Comparison of ENCODE assay signal across 1 cellular context in the genomic region with DNA sequence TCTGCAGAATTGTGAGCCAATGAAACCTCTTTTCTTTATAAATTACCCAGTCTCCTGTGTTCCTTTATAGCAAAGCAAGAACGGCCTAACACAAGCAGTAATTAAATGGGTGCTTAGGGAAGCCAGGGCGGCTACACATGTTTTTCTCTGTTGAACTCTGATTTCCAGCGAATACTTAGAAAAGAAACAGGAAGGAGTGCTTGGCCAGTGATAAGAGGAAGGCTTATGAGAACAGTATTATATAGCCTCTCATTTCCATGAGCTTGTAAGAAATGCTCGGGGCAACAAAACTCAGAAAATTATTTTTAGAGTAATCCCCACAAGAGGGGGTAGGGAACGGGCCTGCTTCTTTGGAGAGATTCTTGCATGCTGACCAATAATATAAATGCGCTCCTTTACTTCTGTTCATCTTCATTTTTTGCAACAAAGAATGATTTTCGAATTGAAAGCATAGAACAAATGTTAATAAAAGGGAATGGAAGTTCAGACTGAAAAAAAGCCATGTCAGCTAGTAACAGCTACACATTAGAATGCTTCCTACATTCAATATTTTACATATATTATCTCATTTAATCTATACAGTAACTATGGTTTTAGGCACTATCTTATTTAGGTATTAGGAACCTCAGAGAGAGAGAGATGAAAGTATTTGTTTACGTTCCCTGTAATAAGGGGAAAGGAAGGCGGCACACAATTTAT.
TF ChIP-seq lines count a peak whose summit lies in the region.

No MANE protein-coding gene starts in this region.

TF ChIP-seq in HepG2, 621 proteins besides CTCF, POLR2A, EP300 and RAD21 (continued from another document):
- TF ChIP-seq, protein P1, sequence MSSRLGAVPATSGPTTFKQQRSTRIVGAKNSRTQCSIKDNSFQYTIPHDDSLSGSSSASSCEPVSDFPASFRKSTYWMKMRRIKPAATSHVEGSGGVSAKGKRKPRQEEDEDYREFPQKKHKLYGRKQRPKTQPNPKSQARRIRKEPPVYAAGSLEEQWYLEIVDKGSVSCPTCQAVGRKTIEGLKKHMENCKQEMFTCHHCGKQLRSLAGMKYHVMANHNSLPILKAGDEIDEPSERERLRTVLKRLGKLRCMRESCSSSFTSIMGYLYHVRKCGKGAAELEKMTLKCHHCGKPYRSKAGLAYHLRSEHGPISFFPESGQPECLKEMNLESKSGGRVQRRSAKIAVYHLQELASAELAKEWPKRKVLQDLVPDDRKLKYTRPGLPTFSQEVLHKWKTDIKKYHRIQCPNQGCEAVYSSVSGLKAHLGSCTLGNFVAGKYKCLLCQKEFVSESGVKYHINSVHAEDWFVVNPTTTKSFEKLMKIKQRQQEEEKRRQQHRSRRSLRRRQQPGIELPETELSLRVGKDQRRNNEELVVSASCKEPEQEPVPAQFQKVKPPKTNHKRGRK (CRISPR knock-in tag; IDR thresholded peaks at IDR 0.05): no peak
- no peak for TF ChIP-seq ZMAT3 (CRISPR knock-in tag; conservative IDR thresholded peaks at IDR 0.05)
- no peak for TF ChIP-seq THYN1 (CRISPR knock-in tag; IDR thresholded peaks at IDR 0.05; ENCODE audit: borderline replicate concordance, low read depth)
- TF ChIP-seq NCOA2 (CRISPR knock-in tag; IDR thresholded peaks at IDR 0.05): no peak
- no peak for TF ChIP-seq ZNF615 (CRISPR knock-in tag; IDR thresholded peaks at IDR 0.05; ENCODE audit: borderline replicate concordance)
- TF ChIP-seq, protein P2, sequence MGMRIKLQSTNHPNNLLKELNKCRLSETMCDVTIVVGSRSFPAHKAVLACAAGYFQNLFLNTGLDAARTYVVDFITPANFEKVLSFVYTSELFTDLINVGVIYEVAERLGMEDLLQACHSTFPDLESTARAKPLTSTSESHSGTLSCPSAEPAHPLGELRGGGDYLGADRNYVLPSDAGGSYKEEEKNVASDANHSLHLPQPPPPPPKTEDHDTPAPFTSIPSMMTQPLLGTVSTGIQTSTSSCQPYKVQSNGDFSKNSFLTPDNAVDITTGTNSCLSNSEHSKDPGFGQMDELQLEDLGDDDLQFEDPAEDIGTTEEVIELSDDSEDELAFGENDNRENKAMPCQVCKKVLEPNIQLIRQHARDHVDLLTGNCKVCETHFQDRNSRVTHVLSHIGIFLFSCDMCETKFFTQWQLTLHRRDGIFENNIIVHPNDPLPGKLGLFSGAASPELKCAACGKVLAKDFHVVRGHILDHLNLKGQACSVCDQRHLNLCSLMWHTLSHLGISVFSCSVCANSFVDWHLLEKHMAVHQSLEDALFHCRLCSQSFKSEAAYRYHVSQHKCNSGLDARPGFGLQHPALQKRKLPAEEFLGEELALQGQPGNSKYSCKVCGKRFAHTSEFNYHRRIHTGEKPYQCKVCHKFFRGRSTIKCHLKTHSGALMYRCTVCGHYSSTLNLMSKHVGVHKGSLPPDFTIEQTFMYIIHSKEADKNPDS (CRISPR knock-in tag; IDR thresholded peaks at IDR 0.05): no peak
- TF ChIP-seq KMT2B (CRISPR knock-in tag; IDR thresholded peaks at IDR 0.05): no peak
- no peak for TF ChIP-seq NR2F6 (IDR thresholded peaks at IDR 0.05)
- no peak for TF ChIP-seq NR2F6 (CRISPR knock-in tag; IDR thresholded peaks at IDR 0.05)
- no peak for TF ChIP-seq U2AF1 (optimal IDR thresholded peaks at IDR 0.05; ENCODE audit: low read depth, low read length)
- TF ChIP-seq KLF12 (CRISPR knock-in tag; IDR thresholded peaks at IDR 0.05; ENCODE audit: borderline replicate concordance): no peak
- no peak for TF ChIP-seq POLR2G (IDR thresholded peaks at IDR 0.05; ENCODE audit: low read depth, low read length)
- no peak for TF ChIP-seq ZNF468 (CRISPR knock-in tag; IDR thresholded peaks at IDR 0.05)
- TF ChIP-seq HDAC1 (CRISPR knock-in tag; IDR thresholded peaks at IDR 0.05): no peak
- TF ChIP-seq ZEB1 (IDR thresholded peaks at IDR 0.05; ENCODE audit: insufficient replicate concordance, low read depth): no peak
- no peak for TF ChIP-seq RXRA (CRISPR knock-in tag; IDR thresholded peaks at IDR 0.05)
- no peak for TF ChIP-seq FOXJ3 (CRISPR knock-in tag; IDR thresholded peaks at IDR 0.05; ENCODE audit: borderline replicate concordance)
- no peak for TF ChIP-seq XBP1 (CRISPR knock-in tag; IDR thresholded peaks at IDR 0.05)
